1 cellular context compared by ENCODE assay signal in the genomic region with DNA sequence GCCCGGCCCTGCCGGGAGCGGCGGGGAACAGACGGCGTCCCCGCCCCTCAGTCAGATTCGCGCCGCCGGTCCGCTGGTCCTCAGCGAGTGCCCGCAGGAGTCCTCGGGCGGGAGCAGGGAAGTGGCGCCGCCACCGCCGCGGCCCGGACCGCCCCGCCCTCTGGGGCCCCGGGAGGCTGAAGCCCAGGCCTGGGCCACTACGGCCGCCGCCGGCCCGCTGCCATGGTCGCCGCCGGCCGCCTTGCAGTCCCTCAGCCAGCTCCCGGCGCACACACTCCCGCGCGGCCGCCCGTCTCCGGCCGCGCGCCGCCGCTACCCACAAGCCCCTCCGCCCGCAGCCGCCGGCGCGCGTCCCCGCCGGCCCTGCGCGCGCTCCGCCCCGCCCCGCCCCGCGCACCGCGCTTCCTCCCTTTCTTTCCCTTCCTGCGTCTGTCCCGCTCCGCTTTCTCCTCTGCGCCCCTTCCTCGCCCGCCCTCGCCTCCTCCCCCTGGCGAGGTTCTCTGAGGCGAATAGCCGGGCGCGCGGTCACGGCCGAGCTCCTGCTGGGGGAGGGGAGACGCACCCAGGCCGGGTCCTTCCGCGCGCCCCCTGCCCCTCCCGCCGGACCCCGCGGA.
TF ChIP-seq lines count a peak whose summit lies in the region.

A gene (minus strand): TSS at position 295 of the 614 bp plus-strand sequence. CDS start 500 bp downstream, outside the sequence.

TF ChIP-seq in SK-N-SH, 30 proteins besides CTCF, POLR2A, EP300 and RAD21 (continued from another document):
- TF ChIP-seq CHD2 (IDR thresholded peaks at IDR 0.05; ENCODE audit: low read length, partially characterized antibody) (peak; percentile 76), MEF2A (IDR thresholded peaks at IDR 0.05; ENCODE audit: borderline replicate concordance, low read depth) (0 out of 2 replicates have a peak, but pooled peaks have one; percentile 2), GABPA (IDR thresholded peaks at IDR 0.05; ENCODE audit: low read depth) (0 out of 2 replicates have a peak, but pooled peaks have one; percentile 25), GATA2 (CRISPR knock-in tag; IDR thresholded peaks at IDR 0.05) (no peak), POLR2AphosphoS5 (IDR thresholded peaks at IDR 0.05; ENCODE audit: low read depth, low read length) (peak; percentile 72), NRF1 (IDR thresholded peaks at IDR 0.05; ENCODE audit: low read depth, low read length) (peak; percentile 68), MXI1 (IDR thresholded peaks at IDR 0.05; ENCODE audit: low read depth, low read length) (peak; percentile 70; the same call in 1 of the 2 replicates), TAF1 (IDR thresholded peaks at IDR 0.05; ENCODE audit: borderline replicate concordance, low read depth, low read length) (peak; percentile 70; the same call in 1 of the 2 replicates)
- TF ChIP-seq, protein P1, sequence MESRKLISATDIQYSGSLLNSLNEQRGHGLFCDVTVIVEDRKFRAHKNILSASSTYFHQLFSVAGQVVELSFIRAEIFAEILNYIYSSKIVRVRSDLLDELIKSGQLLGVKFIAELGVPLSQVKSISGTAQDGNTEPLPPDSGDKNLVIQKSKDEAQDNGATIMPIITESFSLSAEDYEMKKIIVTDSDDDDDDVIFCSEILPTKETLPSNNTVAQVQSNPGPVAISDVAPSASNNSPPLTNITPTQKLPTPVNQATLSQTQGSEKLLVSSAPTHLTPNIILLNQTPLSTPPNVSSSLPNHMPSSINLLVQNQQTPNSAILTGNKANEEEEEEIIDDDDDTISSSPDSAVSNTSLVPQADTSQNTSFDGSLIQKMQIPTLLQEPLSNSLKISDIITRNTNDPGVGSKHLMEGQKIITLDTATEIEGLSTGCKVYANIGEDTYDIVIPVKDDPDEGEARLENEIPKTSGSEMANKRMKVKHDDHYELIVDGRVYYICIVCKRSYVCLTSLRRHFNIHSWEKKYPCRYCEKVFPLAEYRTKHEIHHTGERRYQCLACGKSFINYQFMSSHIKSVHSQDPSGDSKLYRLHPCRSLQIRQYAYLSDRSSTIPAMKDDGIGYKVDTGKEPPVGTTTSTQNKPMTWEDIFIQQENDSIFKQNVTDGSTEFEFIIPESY (IDR thresholded peaks at IDR 0.05; ENCODE audit: borderline replicate concordance, low read depth), result no peak
- TF ChIP-seq, protein P2, sequence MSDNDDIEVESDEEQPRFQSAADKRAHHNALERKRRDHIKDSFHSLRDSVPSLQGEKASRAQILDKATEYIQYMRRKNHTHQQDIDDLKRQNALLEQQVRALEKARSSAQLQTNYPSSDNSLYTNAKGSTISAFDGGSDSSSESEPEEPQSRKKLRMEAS (IDR thresholded peaks at IDR 0.05; ENCODE audit: low read depth), result peak; percentile 19; the same call in 1 of the 2 replicates
